22 cellular contexts compared by ENCODE assay signal in genomic region chr18:2555895-2556294, GRCh38.
"Had no signal": no experiment of that assay in that cellular context is flagged by ENCODE, and none has a peak within 500 bp of the region (broad histone marks: within the 10 kb centered on the region; RNA-seq: fewer than 3 reads in every experiment).

No MANE protein-coding gene starts in this region.

- H2AFZ ChIP-seq: hepatocyte had no signal

- H3K27ac Mint-ChIP-seq: dendritic cell treated with granulocyte-macrophage colony-stimulating factor and Interleukin-4, amounts not matched to agents 40 ng/mL and 50 ng/mL, for 4 days; progenitor cell of endocrine pancreas had no signal

- H3K4me3 ChIP-seq: esophagus squamous epithelium, hepatocyte, mucosa of descending colon, ovary, suprapubic skin, thyroid gland, upper lobe of left lung, uterus had no signal

- H3K4me3 Mint-ChIP-seq: dendritic cell treated with granulocyte-macrophage colony-stimulating factor and Interleukin-4, amounts not matched to agents 40 ng/mL and 50 ng/mL, for 4 days; effector memory CD8-positive, alpha-beta T cell; naive thymus-derived CD8-positive, alpha-beta T cell; neural crest cell had no signal

- H3K9me3 Mint-ChIP-seq: dendritic cell treated with granulocyte-macrophage colony-stimulating factor and Interleukin-4, amounts not matched to agents 40 ng/mL and 50 ng/mL, for 4 days; effector memory CD8-positive, alpha-beta T cell; naive thymus-derived CD8-positive, alpha-beta T cell; neural crest cell had no signal

- H3K9me3 ChIP-seq: esophagus squamous epithelium, mucosa of descending colon, ovary, suprapubic skin, thyroid gland, upper lobe of left lung, uterus had no signal

- H3K27me3 ChIP-seq: esophagus squamous epithelium, hepatocyte, ovary, suprapubic skin, thyroid gland, upper lobe of left lung, uterus had no signal

- H3K27me3 Mint-ChIP-seq: dendritic cell treated with granulocyte-macrophage colony-stimulating factor and Interleukin-4, amounts not matched to agents 40 ng/mL and 50 ng/mL, for 4 days; effector memory CD8-positive, alpha-beta T cell; naive thymus-derived CD8-positive, alpha-beta T cell; progenitor cell of endocrine pancreas had no signal

- FAIRE-seq: small intestine had no signal

- H3K79me2 ChIP-seq: hepatocyte had no signal

- H3K4me1 ChIP-seq: esophagus squamous epithelium, suprapubic skin, thyroid gland, upper lobe of left lung, uterus had no signal

- DNase-seq: effector memory CD8-positive, alpha-beta T cell; esophagus squamous epithelium; foreskin melanocyte; head of caudate nucleus; left colon; left ventricle myocardium superior; mucosa of descending colon; naive thymus-derived CD8-positive, alpha-beta T cell; nucleus accumbens; ovary; right cardiac atrium; small intestine; stimulated activated CD4-positive, alpha-beta T cell treated with anti-CD3 and anti-CD28 coated beads, Interleukin-12 subunit alpha, Interleukin-12 subunit beta, amount 100 ng/mL, for 4 hours; stimulated activated naive CD8-positive, alpha-beta T cell treated with anti-CD3 and anti-CD28 coated beads, Interleukin-15, Interleukin-2, amounts not matched to agents 100 U/mL and 50 U/mL, for 24 hours; thyroid gland; upper lobe of left lung; uterus had no signal

- H3K4me2 ChIP-seq: hepatocyte had no signal

- H3K27ac ChIP-seq: esophagus squamous epithelium, hepatocyte, ovary, suprapubic skin, thyroid gland, upper lobe of left lung, uterus had no signal

- ATAC-seq: effector memory CD8-positive, alpha-beta T cell; left colon; left ventricle myocardium superior; mucosa of descending colon; naive thymus-derived CD8-positive, alpha-beta T cell; right cardiac atrium; stimulated activated naive CD8-positive, alpha-beta T cell treated with anti-CD3 and anti-CD28 coated beads, Interleukin-15, Interleukin-2, amounts not matched to agents 100 U/mL and 50 U/mL, for 24 hours had no signal

- H3K36me3 ChIP-seq: ovary, uterus had no signal
